1 cellular context compared by ENCODE assay signal in genomic region chr10:93458821-93459257, GRCh38.
TF ChIP-seq lines count a peak whose summit lies in the region.

No MANE protein-coding gene starts in this region.

TF ChIP-seq in HCT116, 20 proteins besides CTCF, POLR2A, EP300 and RAD21 (continued from another document):
- TF ChIP-seq, protein P1, sequence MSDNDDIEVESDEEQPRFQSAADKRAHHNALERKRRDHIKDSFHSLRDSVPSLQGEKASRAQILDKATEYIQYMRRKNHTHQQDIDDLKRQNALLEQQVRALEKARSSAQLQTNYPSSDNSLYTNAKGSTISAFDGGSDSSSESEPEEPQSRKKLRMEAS (IDR thresholded peaks at IDR 0.05): no peak
- no peak for TF ChIP-seq EZH2 (IDR thresholded peaks at IDR 0.05)
- TF ChIP-seq ATF3 (IDR thresholded peaks at IDR 0.05): no peak
TF ChIP-seq in HCT116: peak in this region for 3.
